12 cellular contexts compared by ENCODE assay signal in the genomic region with DNA sequence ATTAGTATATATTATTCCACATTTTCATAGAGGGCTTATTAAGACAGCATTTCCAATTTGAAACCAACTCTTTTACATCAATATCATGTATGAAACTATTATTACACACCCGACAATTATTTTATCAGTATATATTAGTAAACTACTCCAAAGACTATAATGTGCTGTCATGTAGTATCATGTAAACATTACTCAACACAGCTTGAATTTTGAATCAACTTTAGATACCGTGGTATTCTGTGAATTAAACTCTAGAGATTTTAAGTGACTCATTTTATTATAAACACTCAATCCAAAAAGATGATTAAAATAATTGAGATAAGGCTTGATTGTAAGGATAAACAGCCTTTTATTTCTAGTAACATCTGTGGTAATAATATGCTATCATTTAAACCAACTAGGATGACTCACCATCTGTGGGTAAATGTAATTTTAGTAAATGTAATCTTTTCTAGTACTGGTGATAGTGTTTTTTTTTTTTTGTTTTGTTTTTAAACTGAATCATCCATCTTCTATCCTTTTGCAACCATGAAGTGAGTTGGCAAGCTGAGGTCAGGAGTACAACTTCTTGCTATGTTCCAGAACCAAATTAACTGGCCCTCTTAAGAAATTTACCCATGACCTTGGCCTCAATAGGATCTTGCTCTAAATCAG.
DNase-seq lines count a peak whose midpoint lies in the region; ATAC-seq and TF ChIP-seq lines count a peak whose summit lies in the region.
"Had no signal": no experiment of that assay in that cellular context is flagged by ENCODE, and none has a peak within 500 bp of the region (broad histone marks: within the 10 kb centered on the region; RNA-seq: fewer than 3 reads in every experiment).

No MANE protein-coding gene starts in this region.

- H3K27me3 ChIP-seq in lung (ENCODE audit: control insufficient read depth, insufficient read depth) (no peaks in the 10 kb centered on the region), testis (no peaks in the 10 kb centered on the region)
- H3K27me3 ChIP-seq: spleen had no signal

- H3K9me3 ChIP-seq in lung (ENCODE audit: control insufficient read depth in 2 of 2, insufficient read depth in 1 of 2, low read length in 1 of 2) (no peaks in the 10 kb centered on the region), testis (no peaks in the 10 kb centered on the region)
- H3K9me3 ChIP-seq: spleen had no signal

- H3K36me3 ChIP-seq in lung (ENCODE audit: control insufficient read depth in 2 of 2, insufficient read depth in 2 of 2, low read length in 2 of 2), result peaks cover 8 to 10% of the 10 kb centered on the region in 2 donors
- H3K36me3 ChIP-seq in testis (ENCODE audit: low read depth, missing control alignments), result no peaks in the 10 kb centered on the region

- no peak for TF ChIP-seq POLR2A in testis (IDR thresholded peaks at IDR 0.05)

- H3K27ac ChIP-seq in lung (ENCODE audit: low read depth in 1 of 2, low read length in 1 of 2) (no peak overlapping the region), testis (no peak overlapping the region)
- H3K27ac ChIP-seq: spleen had no signal

- H3K4me1 ChIP-seq in lung (ENCODE audit: control insufficient read depth in 2 of 2, insufficient read depth in 2 of 2, low read length in 2 of 2) (peaks cover 0 to 2% of the 10 kb centered on the region in 2 donors), testis (no peaks in the 10 kb centered on the region)
- H3K4me1 ChIP-seq: spleen had no signal

- WGBS in lung, 2 donors, result 50 to 79% methylated on average over 2 of the region's 2 CpGs
- WGBS in testis, 2 donors, result 83 to 95% methylated on average over 2 of the region's 2 CpGs

- in situ Hi-C loops in Caki2 (cut with HindIII; ENCODE audit: low pct_unique_long_range_greater_than_20kb, low sequenced_read_pairs), result no loop called here

- intact Hi-C loops in Right ventricle myocardium inferior (cut with DNase I), result no loop called here
- intact Hi-C loops in testis (cut with DNase I; ENCODE audit: low total_unique reads), result no loop called here

- DNase-seq in Caki2 (ENCODE audit: low read depth), result peak; percentile 38
- DNase-seq in LHCN-M2 (ENCODE audit: low read depth), result peak; percentile 91
- DNase-seq in brain pericyte (ENCODE audit: low read depth, low spot score), result peak; percentile 65
- no peak for DNase-seq in lung (ENCODE audit: low spot score)
- no peak for DNase-seq in NCI-H1417 (lab: John Stamatoyannopoulos, UW)
- DNase-seq in GM10266 (ENCODE audit: extremely low spot score), result no peak
- no peak for DNase-seq in Right ventricle myocardium inferior (ENCODE audit: missing footprints)
- no peak for DNase-seq in testis
- DNase-seq: endodermal cell; KG1; spleen; stimulated activated naive B cell treated with anti-CD40 and anti-IgM and Interleukin-4, amounts not matched to agents 10 μg/mL and 1 μg/mL and 100 μg/mL, for 72 hours had no signal

- no peak overlapping the region for H3K4me3 ChIP-seq in lung
- H3K4me3 ChIP-seq in testis, result no peak overlapping the region
- H3K4me3 ChIP-seq: spleen had no signal

- TF ChIP-seq CTCF in lung (IDR thresholded peaks at IDR 0.05; ENCODE audit: control extremely low read depth, extremely low read depth), result no peak
- no peak for TF ChIP-seq CTCF in GM10266 (IDR thresholded peaks at IDR 0.05; ENCODE audit: control insufficient read depth, insufficient read depth, low read depth, missing control alignments)
- no peak for TF ChIP-seq CTCF in testis (IDR thresholded peaks at IDR 0.05)

- peak; percentile 25 for ATAC-seq in lung (ENCODE audit: insufficient read depth, low FRiP score)
- no peak for ATAC-seq in Right ventricle myocardium inferior
- ATAC-seq: stimulated activated naive B cell treated with anti-CD40 and anti-IgM and Interleukin-4, amounts not matched to agents 10 μg/mL and 1 μg/mL and 100 μg/mL, for 72 hours had no signal

Comparison
In these comparisons a context has a peak if more than half of its experiments do, and no peak if none do; other contexts are left out.
1. DNase-seq: peak in Caki2 (single experiment), LHCN-M2 (single experiment) and brain pericyte (single experiment); none in lung (single experiment), NCI-H1417 (0 of 3), GM10266 (single experiment), Right ventricle myocardium inferior (single experiment) and testis (single experiment).